ENCODE assay signal across 1 cellular context in genomic region chr7:19016140-19016539, GRCh38.
TF ChIP-seq lines count a peak whose summit lies in the region.

No MANE protein-coding gene starts in this region.

TF ChIP-seq in HepG2, 621 proteins besides CTCF, POLR2A, EP300 and RAD21 (continued from another document):
- TF ChIP-seq POGK (CRISPR knock-in tag; conservative IDR thresholded peaks at IDR 0.05) (no peak), POLR2AphosphoS5 (IDR thresholded peaks at IDR 0.05; ENCODE audit: low read depth, low read length) (no peak), ZNF510 (CRISPR knock-in tag; IDR thresholded peaks at IDR 0.05; ENCODE audit: low read depth) (no peak), NFE2L2 (IDR thresholded peaks at IDR 0.05; ENCODE audit: low read length) (peak; percentile 35; the same call in 1 of the 2 replicates), ZNF619 (CRISPR knock-in tag; IDR thresholded peaks at IDR 0.05) (no peak), SYNCRIP (IDR thresholded peaks at IDR 0.05; ENCODE audit: insufficient read depth, low read depth, low read length) (no peak), MTA3 (CRISPR knock-in tag; IDR thresholded peaks at IDR 0.05) (no peak), SRSF4 (IDR thresholded peaks at IDR 0.05; ENCODE audit: low read depth, low read length, poor library complexity, severe bottlenecking) (no peak)
TF ChIP-seq in HepG2: peak in this region for 3.
